In the genomic region with DNA sequence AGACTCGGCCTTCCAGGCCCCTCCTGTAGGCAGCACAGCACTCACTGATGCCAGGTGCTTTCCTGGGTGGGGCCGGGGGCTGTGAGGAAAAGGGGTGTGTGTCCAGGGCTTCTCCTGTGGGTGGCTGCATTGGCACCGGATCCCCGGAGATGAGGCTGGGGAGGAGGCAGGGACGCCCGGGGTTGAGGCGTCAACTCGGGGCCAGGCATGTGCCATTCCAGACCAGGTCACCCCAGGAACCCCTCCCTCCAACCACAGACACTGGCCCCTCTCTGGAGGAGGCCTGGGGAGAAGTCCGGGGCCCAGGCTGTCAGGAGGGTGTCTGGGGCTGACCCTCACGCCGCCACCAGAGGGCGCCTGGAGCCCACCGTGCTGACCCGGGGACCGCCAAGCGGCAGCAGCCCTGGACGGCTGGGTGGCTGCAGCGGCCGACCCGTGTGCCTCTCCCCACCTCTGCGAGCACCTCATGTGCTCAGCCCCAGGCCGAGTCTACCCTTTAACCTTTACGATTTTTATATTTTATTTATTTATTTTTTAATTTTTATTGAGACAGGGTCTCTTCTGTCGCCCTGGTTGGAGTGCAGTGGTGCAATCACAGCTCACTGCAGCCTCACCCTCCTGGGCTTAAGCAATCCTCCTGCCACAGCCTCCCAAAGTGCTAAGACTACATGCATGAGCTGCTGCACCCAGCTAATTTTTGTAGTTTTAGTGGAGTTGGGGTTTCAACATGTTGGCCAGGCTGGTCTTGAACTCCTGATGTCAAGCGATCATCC, we compare ENCODE assay signal across 8 cellular contexts. TPM values are rescaled to one million over a fixed set of nuclear protein-coding genes. Genes with fewer than 3 reads are reported as not detected.
DNase-seq lines count a peak whose midpoint lies in the region; ATAC-seq and TF ChIP-seq lines count a peak whose summit lies in the region.

No MANE protein-coding gene starts in this region.

- H3K27me3 ChIP-seq in PC-3 (ENCODE audit: low read length): peaks cover 19% of the 10 kb centered on the region

- no peaks in the 10 kb centered on the region for H3K9me3 ChIP-seq in PC-3 (ENCODE audit: low read length)

- intact Hi-C loops in PC-3 (cut with micrococcal nuclease): loop anchor here (1.0 to 10.0 kb wide), 2 partner anchors 9 to 73 kb away; partner anchors contain the start of genes CHTF18 and RPUSD1

- H3K79me2 ChIP-seq in PC-3 (ENCODE audit: low read length): peaks cover 15% of the 10 kb centered on the region

- peaks cover 4% of the 10 kb centered on the region; the same call in 1 of the 2 replicates for H4K20me1 ChIP-seq in PC-3 (ENCODE audit: low read length)

- H3K27ac ChIP-seq in PC-3 (ENCODE audit: low read length) (no peak overlapping the region), substantia nigra (ENCODE audit: low read depth, low read length, poor library complexity, severe bottlenecking) (peak overlapping the region; percentile 21)

- H3K9me3 Mint-ChIP-seq in activated T-cell treated with anti-CD3 and anti-CD28 coated beads, Interleukin-2, amount 50 U/mL, for 4 hours: no peaks in the 10 kb centered on the region
- no peaks in the 10 kb centered on the region for H3K9me3 Mint-ChIP-seq in natural killer cell treated with Interleukin-12 subunit alpha and Interleukin-12 subunit beta and Interleukin-15 and Interleukin-18, amount 100 ng/mL, for 72 hours

- no peak overlapping the region for H3K4me3 Mint-ChIP-seq in activated T-cell treated with anti-CD3 and anti-CD28 coated beads, Interleukin-2, amount 50 U/mL, for 4 hours
- no peak overlapping the region for H3K4me3 Mint-ChIP-seq in natural killer cell treated with Interleukin-12 subunit alpha and Interleukin-12 subunit beta and Interleukin-15 and Interleukin-18, amount 100 ng/mL, for 72 hours

- no peak overlapping the region for H2AFZ ChIP-seq in PC-3 (ENCODE audit: low read length)

- H3K36me3 Mint-ChIP-seq in activated T-cell treated with anti-CD3 and anti-CD28 coated beads, Interleukin-2, amount 50 U/mL, for 4 hours (ENCODE audit: insufficient read depth): no peaks in the 10 kb centered on the region
- H3K36me3 Mint-ChIP-seq in natural killer cell treated with Interleukin-12 subunit alpha and Interleukin-12 subunit beta and Interleukin-15 and Interleukin-18, amount 100 ng/mL, for 72 hours: no peaks in the 10 kb centered on the region

- H3K4me3 ChIP-seq in PC-3 (ENCODE audit: low read length): no peak overlapping the region

- BruUV-seq in PC-3 (replicated peaks; lab: Mats Ljungman, UMichigan): no TSS peak

- CTCF ChIA-PET in PC-3 (lab: Charles Lee): interaction anchor here (1.0 to 1.3 kb wide), 5 partner anchors 14 to 84 kb away, joined by 3 to 6 read pairs (median 5); partner anchors contain the start of genes CCDC78, CHTF18, CIAO3 and RPUSD1

- H3K9me2 ChIP-seq in PC-3 (replicated peaks; ENCODE audit: low read length): no peaks in the 10 kb centered on the region

- H3K36me3 ChIP-seq in PC-3 (ENCODE audit: low read depth, low read length): no peaks in the 10 kb centered on the region

- no peak overlapping the region for H3K9ac ChIP-seq in PC-3 (ENCODE audit: low read length)

- H3F3A ChIP-seq in PC-3 (ENCODE audit: low read length, unreplicated experiment): no peaks in the 10 kb centered on the region

- DNase-seq in AML-193 (lab: John Stamatoyannopoulos, UW) (peak; percentile 35 to 49), GM19240 (ENCODE audit: insufficient read length, low spot score) (peak; percentile 99), PC-3 (peak; percentile 70), substantia nigra (lab: John Stamatoyannopoulos, UW) (peak in 47 of 49 donors; percentile 14 to 88 (median 65))
- DNase-seq in activated T-cell treated with anti-CD3 and anti-CD28 coated beads, Interleukin-2, amount 50 U/mL, for 4 hours: peak; percentile 82
- DNase-seq in natural killer cell treated with Interleukin-12 subunit alpha and Interleukin-12 subunit beta and Interleukin-15 and Interleukin-18, amount 100 ng/mL, for 72 hours (ENCODE audit: low spot score): peak; percentile 83

- TF ChIP-seq CTCF in PC-3 (conservative IDR thresholded peaks at IDR 0.05; ENCODE audit: low read depth, low read length): peak; percentile 71

- H3K4me2 ChIP-seq in PC-3 (ENCODE audit: low read length): no peak overlapping the region

- no peak overlapping the region for H3K27ac Mint-ChIP-seq in natural killer cell treated with Interleukin-12 subunit alpha and Interleukin-12 subunit beta and Interleukin-15 and Interleukin-18, amount 100 ng/mL, for 72 hours

- H3K4me1 Mint-ChIP-seq in activated T-cell treated with anti-CD3 and anti-CD28 coated beads, Interleukin-2, amount 50 U/mL, for 4 hours (ENCODE audit: low read depth): no peaks in the 10 kb centered on the region
- H3K4me1 Mint-ChIP-seq in natural killer cell treated with Interleukin-12 subunit alpha and Interleukin-12 subunit beta and Interleukin-15 and Interleukin-18, amount 100 ng/mL, for 72 hours (ENCODE audit: low read depth in 2 of 2): peaks cover 0 to 3% of the 10 kb centered on the region in 2 donors

- peaks cover 47% of the 10 kb centered on the region for H3K27me3 Mint-ChIP-seq in activated T-cell treated with anti-CD3 and anti-CD28 coated beads, Interleukin-2, amount 50 U/mL, for 4 hours (ENCODE audit: low read depth)
- peaks cover 0 to 11% of the 10 kb centered on the region in 2 donors for H3K27me3 Mint-ChIP-seq in natural killer cell treated with Interleukin-12 subunit alpha and Interleukin-12 subunit beta and Interleukin-15 and Interleukin-18, amount 100 ng/mL, for 72 hours

- POLR2A ChIA-PET in PC-3 (lab: Charles Lee; ENCODE audit: unreplicated experiment): interaction anchor here (1.2 to 1.3 kb wide), 2 partner anchors 9 to 17 kb away, joined by 5 to 6 read pairs; partner anchors contain the start of gene ANTKMT

- ATAC-seq in PC-3 (peak; percentile 36), esophagus mucosa (peak; percentile 48), GM21786 (IDR thresholded peaks at IDR 0.05; ENCODE audit: unreplicated experiment) (no peak)
- peak; percentile 50 to 51 for ATAC-seq in activated T-cell treated with anti-CD3 and anti-CD28 coated beads, Interleukin-2, amount 50 U/mL, for 4 hours
- ATAC-seq in natural killer cell treated with Interleukin-12 subunit alpha and Interleukin-12 subunit beta and Interleukin-15 and Interleukin-18, amount 100 ng/mL, for 72 hours: peak; percentile 71 to 75

- H3K4me1 ChIP-seq in PC-3 (ENCODE audit: insufficient read depth, low read length): peaks cover 22% of the 10 kb centered on the region

RNA-seq across cellular contexts. Expression of gene METRN, which starts 3.2 kb away (rescaled TPM):
- total RNA-seq in PC-3 (2014; rRNA removed) (314 and 320 TPM in 2 replicates), esophagus mucosa (9.6 TPM)
- 10 to 100 TPM; 23.8 to 34.7 (median 28.2) TPM for total RNA-seq in activated T-cell treated with anti-CD3 and anti-CD28 coated beads, Interleukin-2, amount 50 U/mL, for 4 hours
- 10 to 100 TPM; 21.0 to 34.9 TPM for total RNA-seq in natural killer cell treated with Interleukin-12 subunit alpha and Interleukin-12 subunit beta and Interleukin-15 and Interleukin-18, amount 100 ng/mL, for 72 hours

RNA-seq across cellular contexts. Expression of gene FBXL16, which starts 6.1 kb away (rescaled TPM):
- total RNA-seq in PC-3 (2014; rRNA removed) (4.3 and 7.5 TPM in 2 replicates), esophagus mucosa (15.1 TPM)
- 1 to 10 TPM; 2.0 to 6.0 (median 4.8) TPM for total RNA-seq in activated T-cell treated with anti-CD3 and anti-CD28 coated beads, Interleukin-2, amount 50 U/mL, for 4 hours
- under 1 TPM in 1 of 2 donors, not detected in 1; 0.26 TPM for total RNA-seq in natural killer cell treated with Interleukin-12 subunit alpha and Interleukin-12 subunit beta and Interleukin-15 and Interleukin-18, amount 100 ng/mL, for 72 hours

RNA-seq across cellular contexts. Expression of gene ANTKMT, which starts 9.2 kb away (rescaled TPM):
- 77.3 and 79.0 TPM in 2 replicates for total RNA-seq in PC-3 (2014; rRNA removed)
- 10 to 100 TPM; 66.0 to 75.0 (median 67.8) TPM for total RNA-seq in activated T-cell treated with anti-CD3 and anti-CD28 coated beads, Interleukin-2, amount 50 U/mL, for 4 hours
- total RNA-seq in esophagus mucosa: 24.1 TPM
- total RNA-seq in natural killer cell treated with Interleukin-12 subunit alpha and Interleukin-12 subunit beta and Interleukin-15 and Interleukin-18, amount 100 ng/mL, for 72 hours: 10 to 100 TPM; 29.1 to 37.9 TPM

RNA-seq across cellular contexts. Expression of gene CCDC78, which starts 14.5 kb away (rescaled TPM):
- total RNA-seq in PC-3 (2014; rRNA removed) (3.3 and 5.8 TPM in 2 replicates), esophagus mucosa (0.40 TPM)
- 1 to 10 TPM; 5.4 to 9.1 (median 7.0) TPM for total RNA-seq in activated T-cell treated with anti-CD3 and anti-CD28 coated beads, Interleukin-2, amount 50 U/mL, for 4 hours
- 1 to 10 TPM; 3.1 to 6.4 TPM for total RNA-seq in natural killer cell treated with Interleukin-12 subunit alpha and Interleukin-12 subunit beta and Interleukin-15 and Interleukin-18, amount 100 ng/mL, for 72 hours

RNA-seq across cellular contexts. Expression of gene HAGHL, which starts 15.2 kb away (rescaled TPM):
- total RNA-seq in PC-3 (2014; rRNA removed) (16.4 and 19.4 TPM in 2 replicates), esophagus mucosa (2.7 TPM)
- total RNA-seq in activated T-cell treated with anti-CD3 and anti-CD28 coated beads, Interleukin-2, amount 50 U/mL, for 4 hours: 10 to 100 TPM in 2 of 3 donors, 1 to 10 TPM in 1; 8.8 to 13.0 (median 12.4) TPM
- total RNA-seq in natural killer cell treated with Interleukin-12 subunit alpha and Interleukin-12 subunit beta and Interleukin-15 and Interleukin-18, amount 100 ng/mL, for 72 hours: 10 to 100 TPM in 1 of 2 donors, 1 to 10 TPM in 1; 5.4 to 15.3 TPM

Comparison
In these comparisons a context has a peak if more than half of its experiments do, and no peak if none do; other contexts are left out.
1. DNase-seq: peak in every context shown above with its lines; median percentile 99 in GM19240; 83 in natural killer cell treated with Interleukin-12 subunit alpha and Interleukin-12 subunit beta and Interleukin-15 and Interleukin-18, amount 100 ng/mL, for 72 hours; 82 in activated T-cell treated with anti-CD3 and anti-CD28 coated beads, Interleukin-2, amount 50 U/mL, for 4 hours; 70 in PC-3; 65 in substantia nigra; 42 in AML-193.